In the genomic region with DNA sequence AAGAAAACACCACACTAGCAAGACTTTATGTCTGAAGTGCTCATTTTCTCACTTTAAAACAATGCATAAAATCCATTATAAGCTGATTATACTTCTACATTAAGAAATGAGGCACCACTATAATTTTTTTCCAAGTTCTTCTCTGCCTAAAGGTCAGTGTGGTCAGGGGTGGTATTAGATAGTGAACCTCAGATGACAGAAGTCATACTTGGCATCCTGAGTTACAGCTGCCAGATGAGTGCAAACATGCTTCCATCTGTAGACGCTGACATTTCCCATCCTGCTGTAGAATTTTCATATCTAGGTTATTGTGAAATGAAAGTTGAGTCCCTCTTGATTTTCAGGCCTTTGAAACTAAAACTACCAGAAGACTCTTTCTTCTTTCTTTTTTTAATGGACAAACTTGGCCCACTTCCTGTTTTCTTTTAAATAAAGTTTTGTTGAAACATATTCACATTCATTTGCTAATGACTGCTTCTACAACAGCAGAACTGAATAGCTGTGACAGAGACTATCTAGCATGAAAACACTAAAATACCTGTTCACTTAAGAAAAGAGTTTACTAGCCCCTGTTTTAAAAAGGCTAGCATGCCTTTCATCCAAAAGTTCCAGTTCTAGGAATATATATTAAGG, we compare ENCODE assay signal across 15 cellular contexts.
DNase-seq lines count a peak whose midpoint lies in the region; ATAC-seq, FAIRE-seq and TF ChIP-seq lines count a peak whose summit lies in the region.
"Had no signal": no experiment of that assay in that cellular context is flagged by ENCODE, and none has a peak within 500 bp of the region (broad histone marks: within the 10 kb centered on the region; RNA-seq: fewer than 3 reads in every experiment).

No MANE protein-coding gene starts in this region.

- H2AFZ ChIP-seq in OCI-LY3 (ENCODE audit: low read depth, low read length): no peak overlapping the region

- H4K20me1 ChIP-seq in OCI-LY3 (ENCODE audit: insufficient read depth, low read length): no peaks in the 10 kb centered on the region
- H4K20me1 ChIP-seq: BLaER1 treated with 17β-estradiol and CSF1 and Interleukin-3, amounts not matched to agents 10 nM and 100 nM had no signal

- H3K9me3 Mint-ChIP-seq in activated T-helper 1 cell treated with anti-CD3 and anti-CD28 coated beads, Interleukin-12 subunit alpha, Interleukin-12 subunit beta, Interleukin-2, Interleukin-4 antibody, amounts not matched to agents 30 ng/mL and 10 ng/mL and 1 ng/mL, durations not matched to agents 14 hours and 24 hours and 36 hours: no peaks in the 10 kb centered on the region

- peaks cover 34% of the 10 kb centered on the region for H3K4me1 ChIP-seq in OCI-LY3 (ENCODE audit: low read length)
- no peaks in the 10 kb centered on the region for H3K4me1 ChIP-seq in psoas muscle

- intact Hi-C loops in psoas muscle (cut with DNase I): no loop called here
- intact Hi-C loops in activated T-helper 1 cell treated with anti-CD3 and anti-CD28 coated beads, Interleukin-12 subunit alpha, Interleukin-12 subunit beta, Interleukin-2, Interleukin-4 antibody, amounts not matched to agents 30 ng/mL and 10 ng/mL and 1 ng/mL, durations not matched to agents 14 hours and 24 hours and 36 hours (cut with micrococcal nuclease): no loop called here

- H3K79me2 ChIP-seq in OCI-LY3 (ENCODE audit: low read length): no peaks in the 10 kb centered on the region

- no peaks in the 10 kb centered on the region for H3K36me3 ChIP-seq in OCI-LY3 (replicated peaks; ENCODE audit: low read depth, low read length)
- H3K36me3 ChIP-seq in psoas muscle (ENCODE audit: insufficient read depth in 1 of 2, low read depth in 1 of 2): no peaks in the 10 kb centered on the region
- H3K36me3 ChIP-seq: BLaER1 treated with 17β-estradiol and CSF1 and Interleukin-3, amounts not matched to agents 10 nM and 100 nM had no signal

- no peak for TF ChIP-seq CTCF in OCI-LY3 (IDR thresholded peaks at IDR 0.05; ENCODE audit: low read depth, low read length)
- no peak for TF ChIP-seq CTCF in psoas muscle (IDR thresholded peaks at IDR 0.05)

- ATAC-seq in GM21526 (IDR thresholded peaks at IDR 0.05; ENCODE audit: low FRiP score, unreplicated experiment) (no peak), psoas muscle (no peak)
- ATAC-seq: HCT116 had no signal

- no peak overlapping the region for H3K27ac ChIP-seq in OCI-LY3 (ENCODE audit: low read length)
- no peak overlapping the region for H3K27ac ChIP-seq in psoas muscle
- H3K27ac ChIP-seq: BLaER1 treated with 17β-estradiol and CSF1 and Interleukin-3, amounts not matched to agents 10 nM and 100 nM had no signal

- WGBS in psoas muscle, 3 donors: 53 to 79% (median 59%) methylated on average over 1 of the region's 1 CpG

- no peak overlapping the region for H3K9ac ChIP-seq in OCI-LY3 (ENCODE audit: low read length)
- H3K9ac ChIP-seq: BLaER1 treated with 17β-estradiol and CSF1 and Interleukin-3, amounts not matched to agents 10 nM and 100 nM had no signal

- H3K27me3 Mint-ChIP-seq in activated T-helper 1 cell treated with anti-CD3 and anti-CD28 coated beads, Interleukin-12 subunit alpha, Interleukin-12 subunit beta, Interleukin-2, Interleukin-4 antibody, amounts not matched to agents 30 ng/mL and 10 ng/mL and 1 ng/mL, durations not matched to agents 14 hours and 24 hours and 36 hours (ENCODE audit: insufficient read depth): no peaks in the 10 kb centered on the region
- H3K27me3 Mint-ChIP-seq: CD4-positive, CD25-positive, alpha-beta regulatory T cell had no signal

- H3K9me3 ChIP-seq in OCI-LY3 (ENCODE audit: insufficient read depth, low read length): no peaks in the 10 kb centered on the region
- no peaks in the 10 kb centered on the region for H3K9me3 ChIP-seq in psoas muscle
- H3K9me3 ChIP-seq: BLaER1 treated with 17β-estradiol and CSF1 and Interleukin-3, amounts not matched to agents 10 nM and 100 nM had no signal

- H3K4me3 ChIP-seq in OCI-LY3 (ENCODE audit: low read length): no peak overlapping the region
- H3K4me3 ChIP-seq in psoas muscle: no peak overlapping the region
- H3K4me3 ChIP-seq: BLaER1 treated with 17β-estradiol and CSF1 and Interleukin-3, amounts not matched to agents 10 nM and 100 nM had no signal

- no peaks in the 10 kb centered on the region for H3K27me3 ChIP-seq in OCI-LY3 (ENCODE audit: low read depth, low read length)
- no peaks in the 10 kb centered on the region for H3K27me3 ChIP-seq in psoas muscle (ENCODE audit: insufficient read depth in 3 of 3, low read length in 2 of 3)
- H3K27me3 ChIP-seq: BLaER1 treated with 17β-estradiol and CSF1 and Interleukin-3, amounts not matched to agents 10 nM and 100 nM had no signal

- H3K4me3 Mint-ChIP-seq in activated T-helper 1 cell treated with anti-CD3 and anti-CD28 coated beads, Interleukin-12 subunit alpha, Interleukin-12 subunit beta, Interleukin-2, Interleukin-4 antibody, amounts not matched to agents 30 ng/mL and 10 ng/mL and 1 ng/mL, durations not matched to agents 14 hours and 24 hours and 36 hours: no peak overlapping the region
- H3K4me3 Mint-ChIP-seq: CD4-positive, CD25-positive, alpha-beta regulatory T cell had no signal

- H3K27ac Mint-ChIP-seq in activated T-helper 1 cell treated with anti-CD3 and anti-CD28 coated beads, Interleukin-12 subunit alpha, Interleukin-12 subunit beta, Interleukin-2, Interleukin-4 antibody, amounts not matched to agents 30 ng/mL and 10 ng/mL and 1 ng/mL, durations not matched to agents 14 hours and 24 hours and 36 hours: no peak overlapping the region

- TF ChIP-seq POLR2A in GM12892 (IDR thresholded peaks at IDR 0.05; ENCODE audit: low read depth, low read length): no peak

- DNase-seq in GM12892 (ENCODE audit: insufficient read length): no peak
- DNase-seq in LHCN-M2 (ENCODE audit: low read depth): peak; percentile 4
- DNase-seq in globus pallidus (ENCODE audit: low spot score): no peak
- DNase-seq in psoas muscle: no peak
- DNase-seq in activated T-helper 1 cell treated with anti-CD3 and anti-CD28 coated beads, Interleukin-12 subunit alpha, Interleukin-12 subunit beta, Interleukin-2, Interleukin-4 antibody, amounts not matched to agents 30 ng/mL and 10 ng/mL and 1 ng/mL, durations not matched to agents 14 hours and 24 hours and 36 hours (ENCODE audit: low spot score): no peak
- DNase-seq: ACHN; Calu3; CD4-positive, CD25-positive, alpha-beta regulatory T cell; DMS 273 treated with DMSO at 0.1 percent for 48 hours had no signal

- H3K4me1 Mint-ChIP-seq in activated T-helper 1 cell treated with anti-CD3 and anti-CD28 coated beads, Interleukin-12 subunit alpha, Interleukin-12 subunit beta, Interleukin-2, Interleukin-4 antibody, amounts not matched to agents 30 ng/mL and 10 ng/mL and 1 ng/mL, durations not matched to agents 14 hours and 24 hours and 36 hours (ENCODE audit: low read depth): no peaks in the 10 kb centered on the region
- H3K4me1 Mint-ChIP-seq: CD4-positive, CD25-positive, alpha-beta regulatory T cell had no signal

- FAIRE-seq in GM12892 (lab: Jason Lieb, UNC) (peak; percentile 56), islet of Langerhans (lab: Jason Lieb, UNC) (peak; percentile 41)
- FAIRE-seq: H54 had no signal

- H3K4me2 ChIP-seq in OCI-LY3 (ENCODE audit: low read length): 0 out of 2 replicates have a peak overlapping the region, but pooled peaks have one; percentile 9
- H3K4me2 ChIP-seq: BLaER1 treated with 17β-estradiol and CSF1 and Interleukin-3, amounts not matched to agents 10 nM and 100 nM had no signal

- H3K36me3 Mint-ChIP-seq in activated T-helper 1 cell treated with anti-CD3 and anti-CD28 coated beads, Interleukin-12 subunit alpha, Interleukin-12 subunit beta, Interleukin-2, Interleukin-4 antibody, amounts not matched to agents 30 ng/mL and 10 ng/mL and 1 ng/mL, durations not matched to agents 14 hours and 24 hours and 36 hours (ENCODE audit: low read depth): no peaks in the 10 kb centered on the region
- H3K36me3 Mint-ChIP-seq: CD4-positive, CD25-positive, alpha-beta regulatory T cell had no signal
